Comparison of ENCODE assay signal across 18 cellular contexts in the genomic region with DNA sequence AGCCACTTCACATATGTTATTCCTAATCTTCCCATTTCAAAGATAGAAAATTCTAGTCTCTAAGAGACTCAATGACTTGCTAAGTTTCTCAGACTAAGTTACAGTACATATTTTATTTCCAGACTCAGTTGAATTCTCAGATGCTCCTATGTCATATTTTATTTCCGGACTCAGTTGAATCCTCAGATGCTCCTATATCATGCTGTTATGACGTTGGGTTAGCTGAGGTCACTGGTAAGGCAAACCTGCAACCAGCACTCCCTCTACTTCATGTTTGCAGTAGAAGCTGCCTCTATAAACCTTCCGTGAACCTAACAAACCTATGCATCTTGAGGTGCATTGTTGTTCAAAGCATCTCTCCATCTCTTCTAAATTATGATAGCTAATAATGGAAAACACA.
DNase-seq lines count a peak whose midpoint lies in the region; ATAC-seq and TF ChIP-seq lines count a peak whose summit lies in the region.
"Had no signal": no experiment of that assay in that cellular context is flagged by ENCODE, and none has a peak within 500 bp of the region (broad histone marks: within the 10 kb centered on the region; RNA-seq: fewer than 3 reads in every experiment).

No MANE protein-coding gene starts in this region.

- H3K9me3 ChIP-seq in PC-9 (ENCODE audit: insufficient read depth, low read depth), result no peaks in the 10 kb centered on the region
- no peaks in the 10 kb centered on the region for H3K9me3 ChIP-seq in effector memory CD4-positive, alpha-beta T cell (ENCODE audit: control insufficient read depth, low read length)
- no peaks in the 10 kb centered on the region for H3K9me3 ChIP-seq in tibial artery
- H3K9me3 ChIP-seq: esophagus muscularis mucosa, left lung, upper lobe of right lung had no signal

- no peak for ATAC-seq in stimulated activated naive CD8-positive, alpha-beta T cell treated with anti-CD3 and anti-CD28 coated beads, Interleukin-15, Interleukin-2, amounts not matched to agents 100 U/mL and 50 U/mL, for 24 hours
- ATAC-seq in HG03378 (IDR thresholded peaks at IDR 0.05; ENCODE audit: unreplicated experiment), result no peak
- ATAC-seq: left lung, upper lobe of right lung had no signal

- H3K27ac ChIP-seq in PC-9, result no peak overlapping the region
- H3K27ac ChIP-seq in effector memory CD4-positive, alpha-beta T cell (ENCODE audit: insufficient read depth, low read length, poor library complexity, severe bottlenecking), result peak overlapping the region; percentile 29
- H3K27ac ChIP-seq in tibial artery, result no peak overlapping the region
- H3K27ac ChIP-seq: esophagus muscularis mucosa, upper lobe of right lung had no signal

- H3K36me3 Mint-ChIP-seq in stimulated activated naive CD8-positive, alpha-beta T cell treated with anti-CD3 and anti-CD28 coated beads, Interleukin-15, Interleukin-2, amounts not matched to agents 100 ng/mL and 50 ng/mL, for 24 hours (ENCODE audit: low read depth), result peaks cover 36% of the 10 kb centered on the region

- H3K36me3 ChIP-seq in PC-9 (ENCODE audit: low read depth), result no peaks in the 10 kb centered on the region
- no peaks in the 10 kb centered on the region for H3K36me3 ChIP-seq in effector memory CD4-positive, alpha-beta T cell (ENCODE audit: control insufficient read depth, insufficient read depth, low read length)
- H3K36me3 ChIP-seq in tibial artery, result no peaks in the 10 kb centered on the region
- H3K36me3 ChIP-seq: esophagus muscularis mucosa, left lung, upper lobe of right lung had no signal

- intact Hi-C loops in PC-9 (cut with micrococcal nuclease; ENCODE audit: unreplicated experiment), result no loop called here
- intact Hi-C loops in tibial artery (cut with DNase I; ENCODE audit: low total_unique reads), result no loop called here

- DNase-seq in stimulated activated naive CD8-positive, alpha-beta T cell treated with anti-CD3 and anti-CD28 coated beads, Interleukin-15, Interleukin-2, amounts not matched to agents 100 U/mL and 50 U/mL, for 24 hours, result no peak
- no peak for DNase-seq in PC-9
- DNase-seq in effector memory CD4-positive, alpha-beta T cell, result no peak
- no peak for DNase-seq in tibial artery
- DNase-seq in NCI-H2227 (lab: John Stamatoyannopoulos, UW; ENCODE audit: unreplicated experiment), result no peak
- DNase-seq: H9; left lung; NCI-H1105 treated with DMSO at 0.1 percent for 48 hours; NCI-H2107; NCI-H524; occipital lobe; SHP77; stimulated activated CD4-positive, alpha-beta T cell treated with anti-CD3 and anti-CD28 coated beads, Interleukin-12 subunit alpha, Interleukin-12 subunit beta, amount 100 ng/mL, for 4 hours; stimulated activated naive CD4-positive, alpha-beta T cell; upper lobe of right lung had no signal

- peaks cover under 1% of the 10 kb centered on the region for H3K9me3 Mint-ChIP-seq in stimulated activated naive CD8-positive, alpha-beta T cell treated with anti-CD3 and anti-CD28 coated beads, Interleukin-15, Interleukin-2, amounts not matched to agents 100 ng/mL and 50 ng/mL, for 24 hours
- H3K9me3 Mint-ChIP-seq: H9 had no signal

- H3K79me2 ChIP-seq in PC-9 (ENCODE audit: low read depth), result no peaks in the 10 kb centered on the region

- peak overlapping the region; percentile 88 for H3K27ac Mint-ChIP-seq in stimulated activated naive CD8-positive, alpha-beta T cell treated with anti-CD3 and anti-CD28 coated beads, Interleukin-15, Interleukin-2, amounts not matched to agents 100 ng/mL and 50 ng/mL, for 24 hours

- H3K4me3 ChIP-seq in PC-9 (no peak overlapping the region), tibial artery (no peak overlapping the region)
- no peak overlapping the region for H3K4me3 ChIP-seq in effector memory CD4-positive, alpha-beta T cell (ENCODE audit: insufficient read depth, low read depth, low read length, poor library complexity, severe bottlenecking)
- H3K4me3 ChIP-seq: esophagus muscularis mucosa, left lung, upper lobe of right lung had no signal

- H3K27me3 ChIP-seq in PC-9 (ENCODE audit: insufficient read depth, low read depth), result no peaks in the 10 kb centered on the region
- no peaks in the 10 kb centered on the region for H3K27me3 ChIP-seq in effector memory CD4-positive, alpha-beta T cell (replicated peaks; ENCODE audit: control insufficient read depth, insufficient read depth, low read length, poor library complexity, severe bottlenecking)
- no peaks in the 10 kb centered on the region for H3K27me3 ChIP-seq in tibial artery
- H3K27me3 ChIP-seq: esophagus muscularis mucosa, left lung, upper lobe of right lung had no signal

- peak overlapping the region; percentile 22; the same call in 1 of the 2 replicates for H2AFZ ChIP-seq in PC-9

- TF ChIP-seq CTCF in PC-9 (conservative IDR thresholded peaks at IDR 0.05) (no peak), tibial artery (IDR thresholded peaks at IDR 0.05) (no peak)

- H4K20me1 ChIP-seq in PC-9 (ENCODE audit: insufficient read depth), result no peaks in the 10 kb centered on the region

- no peaks in the 10 kb centered on the region for H3K4me1 ChIP-seq in PC-9 (replicated peaks; ENCODE audit: insufficient read depth)
- H3K4me1 ChIP-seq in effector memory CD4-positive, alpha-beta T cell (ENCODE audit: control insufficient read depth, insufficient read depth, low read length, poor library complexity, severe bottlenecking), result peaks cover 52% of the 10 kb centered on the region
- H3K4me1 ChIP-seq in tibial artery, result peaks cover 0 to 61% (median 25%) of the 10 kb centered on the region in 4 donors

- POLR2A ChIA-PET in PC-9 (lab: Charles Lee; ENCODE audit: unreplicated experiment), result no interaction called here

- no peaks in the 10 kb centered on the region for H3K27me3 Mint-ChIP-seq in stimulated activated naive CD8-positive, alpha-beta T cell treated with anti-CD3 and anti-CD28 coated beads, Interleukin-15, Interleukin-2, amounts not matched to agents 100 ng/mL and 50 ng/mL, for 24 hours

- H3K9me2 ChIP-seq in PC-9 (ENCODE audit: insufficient read depth), result no peaks in the 10 kb centered on the region

- no peaks in the 10 kb centered on the region for H3F3A ChIP-seq in PC-9 (ENCODE audit: insufficient read depth, low read depth)

- peaks cover 97% of the 10 kb centered on the region for H3K4me1 Mint-ChIP-seq in stimulated activated naive CD8-positive, alpha-beta T cell treated with anti-CD3 and anti-CD28 coated beads, Interleukin-15, Interleukin-2, amounts not matched to agents 100 ng/mL and 50 ng/mL, for 24 hours (ENCODE audit: low read depth)

- CTCF ChIA-PET in PC-9 (lab: Charles Lee), result no interaction called here

- BruUV-seq in PC-9 (replicated peaks; lab: Mats Ljungman, UMichigan), result no TSS peak

- H3K4me3 Mint-ChIP-seq in stimulated activated naive CD8-positive, alpha-beta T cell treated with anti-CD3 and anti-CD28 coated beads, Interleukin-15, Interleukin-2, amounts not matched to agents 100 ng/mL and 50 ng/mL, for 24 hours, result peak overlapping the region; percentile 55
- H3K4me3 Mint-ChIP-seq: H9 had no signal

- H3K4me2 ChIP-seq in PC-9, result no peak overlapping the region
